20 cellular contexts compared by ENCODE assay signal in the genomic region with DNA sequence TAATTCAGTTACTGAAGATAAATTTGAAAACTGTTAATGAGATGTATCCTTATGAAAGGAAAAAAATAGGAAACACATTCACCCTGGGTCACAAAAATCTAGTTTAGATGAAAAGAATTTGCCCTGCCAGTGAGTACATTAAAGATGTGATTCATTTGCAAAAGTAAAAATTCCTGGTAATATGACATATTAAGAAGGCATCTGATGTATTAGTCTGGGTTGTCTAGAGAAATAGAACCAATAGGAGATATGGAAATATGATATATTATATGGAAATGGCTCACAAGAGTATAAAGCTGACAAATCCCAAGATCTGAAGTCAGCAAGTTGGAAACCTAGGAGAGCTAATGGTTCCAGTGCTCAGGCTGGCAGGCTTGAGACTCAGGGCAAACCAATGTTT.
"Had no signal": no experiment of that assay in that cellular context is flagged by ENCODE, and none has a peak within 500 bp of the region (broad histone marks: within the 10 kb centered on the region; RNA-seq: fewer than 3 reads in every experiment).

No MANE protein-coding gene starts in this region.

- DNase-seq: activated CD4-positive, alpha-beta T cell treated with anti-CD3 and anti-CD28 coated beads, Interleukin-2, amount 10 ng/mL, durations not matched to agents 7 days and 5 days; activated CD4-positive, CD25-positive, alpha-beta regulatory T cell; activated naive CD4-positive, alpha-beta T cell treated with anti-CD3 and anti-CD28 coated beads for 36 hours; activated T-cell treated with anti-CD3 and anti-CD28 coated beads for 4 hours; amygdala; cortex of kidney; effector CD8-positive, alpha-beta T cell; heart left ventricle; immature natural killer cell; left colon; lower lobe of right lung; right lobe of liver; spleen; T-helper 17 cell; thyroid gland had no signal

- H3K36me3 ChIP-seq: heart left ventricle, lower lobe of right lung, right lobe of liver, spleen, thyroid gland had no signal

- H3K4me1 Mint-ChIP-seq: brain, neural crest cell had no signal

- H3K27ac ChIP-seq: heart left ventricle, lower lobe of right lung, right lobe of liver, spleen, thyroid gland had no signal

- H3K27me3 Mint-ChIP-seq: activated CD4-positive, alpha-beta T cell treated with anti-CD3 and anti-CD28 coated beads, Interleukin-2, amount 10 ng/mL, durations not matched to agents 7 days and 5 days; central memory CD8-positive, alpha-beta T cell; T-helper 17 cell had no signal

- H3K4me1 ChIP-seq: right lobe of liver, thyroid gland had no signal

- H3K4me3 ChIP-seq: heart left ventricle, lower lobe of right lung, right lobe of liver, spleen, thyroid gland had no signal

- H3K4me3 Mint-ChIP-seq: activated CD4-positive, alpha-beta T cell treated with anti-CD3 and anti-CD28 coated beads, Interleukin-2, amount 10 ng/mL, durations not matched to agents 7 days and 5 days; activated naive CD4-positive, alpha-beta T cell treated with anti-CD3 and anti-CD28 coated beads for 36 hours; brain; central memory CD8-positive, alpha-beta T cell; immature natural killer cell; mesothelial cell of epicardium; neural crest cell; T-helper 17 cell had no signal

- H3K27ac Mint-ChIP-seq: activated CD4-positive, alpha-beta T cell treated with anti-CD3 and anti-CD28 coated beads, Interleukin-2, amount 10 ng/mL, durations not matched to agents 7 days and 5 days; activated naive CD4-positive, alpha-beta T cell treated with anti-CD3 and anti-CD28 coated beads for 36 hours; activated T-helper 2 cell treated with anti-CD3 and anti-CD28 coated beads, Interferon-gamma antibody, Interleukin-2, Interleukin-4, amounts not matched to agents 10 μg/mL and 5 μg/mL and 100 μg/mL, durations not matched to agents 14 hours and 24 hours and 36 hours; brain; immature natural killer cell; mesothelial cell of epicardium; T-helper 17 cell had no signal

- H3K9me3 Mint-ChIP-seq: central memory CD8-positive, alpha-beta T cell; immature natural killer cell had no signal

- H3K9me3 ChIP-seq: heart left ventricle, lower lobe of right lung, right lobe of liver, thyroid gland had no signal

- H3K36me3 Mint-ChIP-seq: brain, immature natural killer cell, mesothelial cell of epicardium had no signal

- ATAC-seq: heart left ventricle, left colon, lower lobe of right lung, right lobe of liver, T-helper 17 cell had no signal

- H3K27me3 ChIP-seq: heart left ventricle, right lobe of liver, spleen, thyroid gland had no signal
